ENCODE assay signal across 1 cellular context in the genomic region with DNA sequence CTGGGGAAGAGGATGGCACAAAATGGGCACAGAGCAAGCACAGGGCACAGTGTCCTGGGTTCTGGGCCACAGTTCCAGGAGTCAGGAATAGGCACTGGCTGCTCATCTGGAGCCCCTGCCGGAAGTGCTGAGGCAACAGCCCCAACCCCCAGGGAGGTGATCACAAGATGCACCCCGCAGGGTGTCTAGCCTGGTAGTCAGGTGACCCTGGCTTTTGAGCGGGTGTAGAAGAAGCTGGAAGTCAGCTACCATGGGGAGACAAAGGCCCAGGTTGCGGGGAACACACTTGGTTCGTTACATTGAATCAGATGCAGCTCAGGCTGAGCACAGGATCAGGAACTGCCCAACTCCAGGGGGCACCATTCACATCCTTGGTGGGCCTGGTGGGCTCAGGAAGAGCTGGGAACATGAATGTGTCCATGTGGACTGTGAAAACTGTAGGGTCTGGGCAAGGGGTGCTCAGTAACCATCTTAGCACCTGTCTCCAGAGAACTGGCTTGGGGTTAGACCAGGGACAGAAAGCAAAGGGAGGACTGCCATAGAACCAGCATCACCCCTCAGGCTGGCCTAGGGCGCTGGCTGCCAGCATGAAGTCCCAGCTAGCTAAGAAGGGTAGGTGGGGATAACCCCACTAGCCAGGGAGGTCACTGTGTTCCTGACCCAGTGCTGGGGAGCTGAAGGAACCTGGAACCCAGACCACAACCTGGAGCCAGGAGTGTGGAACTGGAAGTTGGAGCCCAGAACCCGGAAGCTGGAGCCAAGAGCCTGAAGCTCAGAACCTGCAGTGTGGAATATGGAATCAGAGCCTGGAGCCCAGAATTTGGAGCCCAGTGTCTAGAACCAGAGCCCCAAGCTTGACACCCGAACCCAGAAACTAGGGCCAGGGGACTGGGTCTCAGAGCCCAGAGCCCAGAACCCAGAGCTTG.
TF ChIP-seq lines count a peak whose summit lies in the region.

No MANE protein-coding gene starts in this region.

TF ChIP-seq in IMR-90, 13 proteins besides CTCF, POLR2A, EP300 and RAD21:
- no peak for TF ChIP-seq SMC3 (IDR thresholded peaks at IDR 0.05; ENCODE audit: low read depth, low read length)
- no peak for TF ChIP-seq CHD1 (IDR thresholded peaks at IDR 0.05; ENCODE audit: low read depth, low read length)
- TF ChIP-seq FOS (IDR thresholded peaks at IDR 0.05; ENCODE audit: low read depth, low read length), result no peak
- TF ChIP-seq MAZ (IDR thresholded peaks at IDR 0.05; ENCODE audit: borderline replicate concordance, low read depth, low read length), result no peak
- TF ChIP-seq MAFK (IDR thresholded peaks at IDR 0.05; ENCODE audit: low read depth, low read length), result no peak
- TF ChIP-seq BHLHE40 (IDR thresholded peaks at IDR 0.05; ENCODE audit: low read depth, low read length), result no peak
- no peak for TF ChIP-seq CEBPB (IDR thresholded peaks at IDR 0.05; ENCODE audit: low read depth, low read length)
- TF ChIP-seq RCOR1 (IDR thresholded peaks at IDR 0.05; ENCODE audit: insufficient replicate concordance, low read length), result no peak
- no peak for TF ChIP-seq MXI1 (IDR thresholded peaks at IDR 0.05; ENCODE audit: borderline replicate concordance, low read depth, low read length)
TF ChIP-seq in IMR-90: peak in this region for 0.
